Comparison of ENCODE assay signal across 9 cellular contexts in genomic region chr11:64887234-64887756, GRCh38. TPM values are rescaled to one million over a fixed set of nuclear protein-coding genes. Genes with fewer than 3 reads are reported as not detected.
DNase-seq lines count a peak whose midpoint lies in the region; ATAC-seq, FAIRE-seq and TF ChIP-seq lines count a peak whose summit lies in the region.
"Had no signal": no experiment of that assay in that cellular context is flagged by ENCODE, and none has a peak within 500 bp of the region (broad histone marks: within the 10 kb centered on the region; RNA-seq: fewer than 3 reads in every experiment).

No MANE protein-coding gene starts in this region.

- H3K36me3 ChIP-seq in muscle layer of colon (ENCODE audit: insufficient read depth, low read length): no peaks in the 10 kb centered on the region

- TF ChIP-seq CTCF in A549 (IDR thresholded peaks at IDR 0.05) (no peak), GM12875 (IDR thresholded peaks at IDR 0.05; ENCODE audit: borderline replicate concordance, insufficient read depth, low read depth, low read length) (peak; percentile 5; the same call in 1 of the 2 replicates)

- H3K4me3 ChIP-seq in A549 (peak overlapping the region; percentile 7; the same call in 1 of the 3 replicates), GM12875 (ENCODE audit: low read depth, low read length) (no peak overlapping the region), muscle layer of colon (ENCODE audit: low read depth in 1 of 2, low read length in 2 of 2) (peak overlapping the region in 1 of 2 donors; percentile 70)

- H3K27me3 ChIP-seq in muscle layer of colon (ENCODE audit: control insufficient read depth in 1 of 2, insufficient read depth in 2 of 2, low read length in 2 of 2): no peaks in the 10 kb centered on the region

- peak overlapping the region; percentile 53 for H3K9ac ChIP-seq in muscle layer of colon (ENCODE audit: low read length)

- no peak overlapping the region for H3K4me3 Mint-ChIP-seq in activated T-helper 2 cell treated with anti-CD3 and anti-CD28 coated beads, Interferon-gamma antibody, Interleukin-2, Interleukin-4, amounts not matched to agents 10 μg/mL and 5 μg/mL and 100 μg/mL, durations not matched to agents 14 hours and 24 hours and 36 hours (ENCODE audit: low read depth)

- H3K27ac ChIP-seq in A549 (peak overlapping the region; percentile 92 to 97), muscle layer of colon (ENCODE audit: low read depth, low read length) (peak overlapping the region; percentile 37)

- peak overlapping the region; percentile 85 for H3K4me2 ChIP-seq in A549

- H3K27me3 Mint-ChIP-seq in activated T-helper 2 cell treated with anti-CD3 and anti-CD28 coated beads, Interferon-gamma antibody, Interleukin-2, Interleukin-4, amounts not matched to agents 10 μg/mL and 5 μg/mL and 100 μg/mL, durations not matched to agents 14 hours and 24 hours and 36 hours (ENCODE audit: low read depth): no peaks in the 10 kb centered on the region

- H3K27ac Mint-ChIP-seq in activated T-helper 2 cell treated with anti-CD3 and anti-CD28 coated beads, Interferon-gamma antibody, Interleukin-2, Interleukin-4, amounts not matched to agents 10 μg/mL and 5 μg/mL and 100 μg/mL, durations not matched to agents 14 hours and 24 hours and 36 hours: peak overlapping the region; percentile 72

- POLR2A ChIA-PET in A549 (lab: Yijun Ruan, JAX): interaction anchor here (1.1 kb wide), 1 partner anchor 9 kb away, joined by 8 read pairs; the partner anchor contains the start of gene EHD1
- POLR2A ChIA-PET in HEK293T (lab: Yijun Ruan, JAX): interaction anchor here (0.9 to 1.8 kb wide), 3 partner anchors 23 to 58 kb away, joined by 3 to 13 read pairs (median 3); no protein-coding TSS in a partner anchor

- intact Hi-C loops in activated T-helper 2 cell treated with anti-CD3 and anti-CD28 coated beads, Interferon-gamma antibody, Interleukin-2, Interleukin-4, amounts not matched to agents 10 μg/mL and 5 μg/mL and 100 μg/mL, durations not matched to agents 14 hours and 24 hours and 36 hours (cut with micrococcal nuclease): no loop called here

- WGBS in A549 (ENCODE audit: missing lambda C conversion rate): 61% methylated on average over 8 of the region's 8 CpGs

- TF ChIP-seq EP300 in A549 (IDR thresholded peaks at IDR 0.05): no peak

- H3K9me3 ChIP-seq in A549 (no peaks in the 10 kb centered on the region), muscle layer of colon (ENCODE audit: low read length) (no peaks in the 10 kb centered on the region)

- H3K4me1 ChIP-seq in A549: peaks cover 69% of the 10 kb centered on the region
- H3K4me1 ChIP-seq in muscle layer of colon (ENCODE audit: insufficient read depth, low read length): peaks cover 10% of the 10 kb centered on the region

- no peaks in the 10 kb centered on the region for H3K36me3 Mint-ChIP-seq in activated T-helper 2 cell treated with anti-CD3 and anti-CD28 coated beads, Interferon-gamma antibody, Interleukin-2, Interleukin-4, amounts not matched to agents 10 μg/mL and 5 μg/mL and 100 μg/mL, durations not matched to agents 14 hours and 24 hours and 36 hours (ENCODE audit: low read depth)

- H3K9me3 Mint-ChIP-seq in activated T-helper 2 cell treated with anti-CD3 and anti-CD28 coated beads, Interferon-gamma antibody, Interleukin-2, Interleukin-4, amounts not matched to agents 10 μg/mL and 5 μg/mL and 100 μg/mL, durations not matched to agents 14 hours and 24 hours and 36 hours: no peaks in the 10 kb centered on the region

- FAIRE-seq in A549 (lab: Jason Lieb, UNC): no peak

- TF ChIP-seq POLR2A in A549 (IDR thresholded peaks at IDR 0.05; ENCODE audit: low read length): no peak

- DNase-seq in A549 (ENCODE audit: low read depth in 1 of 2, low spot score in 1 of 2): no peak
- DNase-seq in activated T-helper 2 cell treated with anti-CD3 and anti-CD28 coated beads, Interferon-gamma antibody, Interleukin-2, Interleukin-4, amounts not matched to agents 10 μg/mL and 5 μg/mL and 100 μg/mL, durations not matched to agents 14 hours and 24 hours and 36 hours (ENCODE audit: low spot score): no peak
- no peak for DNase-seq in HEK293T (ENCODE audit: extremely low spot score)
- DNase-seq in MV-4-11 (lab: John Stamatoyannopoulos, UW): no peak
- no peak for DNase-seq in NCI-H2227 (lab: John Stamatoyannopoulos, UW; ENCODE audit: unreplicated experiment)

- ATAC-seq in A549 (peak in 1 of 2 experiments; percentile 10; a peak in 2 of 6 replicates), HG03196 (IDR thresholded peaks at IDR 0.05; ENCODE audit: unreplicated experiment) (no peak)

- peaks cover 27% of the 10 kb centered on the region for H3K4me1 Mint-ChIP-seq in activated T-helper 2 cell treated with anti-CD3 and anti-CD28 coated beads, Interferon-gamma antibody, Interleukin-2, Interleukin-4, amounts not matched to agents 10 μg/mL and 5 μg/mL and 100 μg/mL, durations not matched to agents 14 hours and 24 hours and 36 hours (ENCODE audit: low read depth)

- CTCF ChIA-PET in A549 (lab: Yijun Ruan, JAX): interaction anchor here (0.6 to 31.5 kb wide), 19 partner anchors 9 to 629 kb away, joined by 3 to 1607 read pairs (median 4); partner anchors contain the start of genes ARL2, CDC42BPG, EHD1 and PPP2R5B
- CTCF ChIA-PET in HEK293T (lab: Yijun Ruan, JAX): interaction anchor here (0.8 to 1.5 kb wide), 8 partner anchors 22 to 143 kb away, joined by 3 to 8 read pairs (median 4); partner anchors contain the start of genes CDC42BPG and RASGRP2

- TF ChIP-seq RAD21 in A549 (conservative IDR thresholded peaks at IDR 0.05 in 1 of 2, IDR thresholded peaks at IDR 0.05 in 1 of 2): no peak

TF ChIP-seq in A549, 52 proteins besides CTCF, POLR2A, EP300 and RAD21 (continues in another document):
- TF ChIP-seq ATOH8 (CRISPR knock-in tag; IDR thresholded peaks at IDR 0.05; ENCODE audit: low read depth) (no peak), KDM5A (IDR thresholded peaks at IDR 0.05) (no peak)

TF ChIP-seq in HEK293T, 16 proteins besides CTCF, POLR2A, EP300 and RAD21 (continues in another document):
- no peak for TF ChIP-seq PKNOX1 (IDR thresholded peaks at IDR 0.05)
- no peak for TF ChIP-seq ARNT (IDR thresholded peaks at IDR 0.05)
- TF ChIP-seq ELF4 (IDR thresholded peaks at IDR 0.05): no peak
- TF ChIP-seq SP1 (IDR thresholded peaks at IDR 0.05): no peak
- no peak for TF ChIP-seq SUZ12 (IDR thresholded peaks at IDR 0.05)
- no peak for TF ChIP-seq LEF1 (IDR thresholded peaks at IDR 0.05; ENCODE audit: borderline replicate concordance)
- TF ChIP-seq FOXK2 (IDR thresholded peaks at IDR 0.05): no peak

RNA-seq across cellular contexts. Expression of gene EHD1, which starts 8.9 kb away (rescaled TPM):
- polyA plus RNA-seq in A549 (2011; rRNA removed): 25.9 and 27.7 TPM in 2 replicates
- polyA plus RNA-seq in A549 (2012; cell fraction: cytosol; rRNA removed): 96.0 and 103 TPM in 2 replicates
- 153 and 200 TPM in 2 replicates for polyA plus RNA-seq in A549 (2012; cell fraction: nucleus; rRNA removed)
- polyA plus RNA-seq in A549 (2017; fragmentation: RNase III; extraction: RNeasy Plus Mini Kit Qiagen cat#74134 plus additional on column Dnase treatment): 37.8 to 52.4 TPM (median 43.4 TPM) in 3 replicates
- 65.8 and 67.3 TPM in 2 replicates for polyA minus RNA-seq in A549 (2011; rRNA and poly(A)+ RNA removed)
- 107 TPM in 2 replicates for total RNA-seq in activated T-helper 2 cell treated with anti-CD3 and anti-CD28 coated beads, Interferon-gamma antibody, Interleukin-2, Interleukin-4, amounts not matched to agents 10 μg/mL and 5 μg/mL and 100 μg/mL, durations not matched to agents 14 hours and 24 hours and 36 hours

RNA-seq across cellular contexts. Expression of gene ATG2A, which starts 29.7 kb away (rescaled TPM):
- polyA plus RNA-seq in A549 (2011; rRNA removed) (3.1 and 4.0 TPM in 2 replicates), A549 (2017; fragmentation: RNase III; extraction: RNeasy Plus Mini Kit Qiagen cat#74134 plus additional on column Dnase treatment) (10.7 to 13.4 TPM (median 12.8 TPM) in 3 replicates)
- polyA plus RNA-seq in A549 (2012; cell fraction: cytosol; rRNA removed): 9.1 and 14.1 TPM in 2 replicates
- polyA plus RNA-seq in A549 (2012; cell fraction: nucleus; rRNA removed): 34.5 and 48.9 TPM in 2 replicates
- 8.2 TPM in 2 replicates for polyA minus RNA-seq in A549 (2011; rRNA and poly(A)+ RNA removed)
- 20.7 and 26.1 TPM in 2 replicates for total RNA-seq in activated T-helper 2 cell treated with anti-CD3 and anti-CD28 coated beads, Interferon-gamma antibody, Interleukin-2, Interleukin-4, amounts not matched to agents 10 μg/mL and 5 μg/mL and 100 μg/mL, durations not matched to agents 14 hours and 24 hours and 36 hours

RNA-seq across cellular contexts. Expression of gene PPP2R5B, which starts 37.2 kb away (rescaled TPM):
- polyA plus RNA-seq in A549 (2011; rRNA removed) (6.9 and 11.1 TPM in 2 replicates), A549 (2017; fragmentation: RNase III; extraction: RNeasy Plus Mini Kit Qiagen cat#74134 plus additional on column Dnase treatment) (3.9 to 6.1 TPM (median 5.7 TPM) in 3 replicates)
- polyA plus RNA-seq in A549 (2012; cell fraction: cytosol; rRNA removed): 5.5 and 6.4 TPM in 2 replicates
- 12.3 TPM in 2 replicates for polyA plus RNA-seq in A549 (2012; cell fraction: nucleus; rRNA removed)
- polyA minus RNA-seq in A549 (2011; rRNA and poly(A)+ RNA removed): 5.3 and 7.6 TPM in 2 replicates
- total RNA-seq in activated T-helper 2 cell treated with anti-CD3 and anti-CD28 coated beads, Interferon-gamma antibody, Interleukin-2, Interleukin-4, amounts not matched to agents 10 μg/mL and 5 μg/mL and 100 μg/mL, durations not matched to agents 14 hours and 24 hours and 36 hours: 13.6 and 16.1 TPM in 2 replicates

RNA-seq across cellular contexts. Expression of gene CDC42BPG, which starts 42.8 kb away (rescaled TPM):
- polyA plus RNA-seq in A549 (2011; rRNA removed) (0.35 and 0.50 TPM in 2 replicates), A549 (2017; fragmentation: RNase III; extraction: RNeasy Plus Mini Kit Qiagen cat#74134 plus additional on column Dnase treatment) (1.0 to 1.1 TPM (median 1.0 TPM) in 3 replicates)
- polyA plus RNA-seq in A549 (2012; cell fraction: cytosol; rRNA removed): 0.26 and 0.49 TPM in 2 replicates
- polyA plus RNA-seq in A549 (2012; cell fraction: nucleus; rRNA removed): 1.3 and 1.8 TPM in 2 replicates
- 0.45 and 1.0 TPM in 2 replicates for polyA minus RNA-seq in A549 (2011; rRNA and poly(A)+ RNA removed)
- 0.07 and 0.32 TPM in 2 replicates for total RNA-seq in activated T-helper 2 cell treated with anti-CD3 and anti-CD28 coated beads, Interferon-gamma antibody, Interleukin-2, Interleukin-4, amounts not matched to agents 10 μg/mL and 5 μg/mL and 100 μg/mL, durations not matched to agents 14 hours and 24 hours and 36 hours

RNA-seq across cellular contexts. Expression of gene GPHA2, which starts 48.4 kb away (rescaled TPM):
- not detected in 2 replicates for polyA plus RNA-seq in A549 (2011; rRNA removed)
- polyA plus RNA-seq in A549 (2012; cell fraction: cytosol; rRNA removed): not detected in 2 replicates
- polyA plus RNA-seq in A549 (2012; cell fraction: nucleus; rRNA removed): 0.32 TPM in 1 of 2 replicates, not detected in the other
- not detected in 3 replicates for polyA plus RNA-seq in A549 (2017; fragmentation: RNase III; extraction: RNeasy Plus Mini Kit Qiagen cat#74134 plus additional on column Dnase treatment)
- not detected in 2 replicates for polyA minus RNA-seq in A549 (2011; rRNA and poly(A)+ RNA removed)
- total RNA-seq in activated T-helper 2 cell treated with anti-CD3 and anti-CD28 coated beads, Interferon-gamma antibody, Interleukin-2, Interleukin-4, amounts not matched to agents 10 μg/mL and 5 μg/mL and 100 μg/mL, durations not matched to agents 14 hours and 24 hours and 36 hours: not detected in 2 replicates
- total RNA-seq: aorta had no signal
